ENCODE assay signal across 26 cellular contexts in genomic region chr12:54349031-54349430, GRCh38. TPM values are rescaled to one million over a fixed set of nuclear protein-coding genes. Genes with fewer than 3 reads are reported as not detected.
"Had no signal": no experiment of that assay in that cellular context is flagged by ENCODE, and none has a peak within 500 bp of the region (broad histone marks: within the 10 kb centered on the region; RNA-seq: fewer than 3 reads in every experiment).

No MANE protein-coding gene starts in this region.

- H3K9me3 Mint-ChIP-seq: activated B cell treated with CpG ODN at 0.5 μM for 24 hours; activated CD8-positive, alpha-beta T cell treated with anti-CD3 and anti-CD28 coated beads for 36 hours; activated naive CD4-positive, alpha-beta T cell treated with anti-CD3 and anti-CD28 coated beads, Interleukin-2, amount 50 U/mL, for 24 hours; activated T-helper 2 cell treated with anti-CD3 and anti-CD28 coated beads, Interferon-gamma antibody, Interleukin-2, Interleukin-4, amounts not matched to agents 10 μg/mL and 5 μg/mL and 100 μg/mL, durations not matched to agents 14 hours and 24 hours and 36 hours; nephron; stimulated activated naive CD8-positive, alpha-beta T cell treated with anti-CD3 and anti-CD28 coated beads, Interleukin-15, Interleukin-2, amounts not matched to agents 100 ng/mL and 50 ng/mL, for 24 hours had no signal

- ATAC-seq: activated CD8-positive, alpha-beta T cell treated with anti-CD3 and anti-CD28 coated beads for 36 hours; gastroesophageal sphincter; left lobe of liver; lower lobe of right lung; mucosa of descending colon; right cardiac atrium had no signal

- H3K9me3 ChIP-seq: colonic mucosa, gastroesophageal sphincter, lower lobe of right lung, mucosa of descending colon had no signal

- H3K27ac ChIP-seq: colonic mucosa, gastroesophageal sphincter had no signal

- H3K27me3 ChIP-seq: colonic mucosa, gastroesophageal sphincter had no signal

- H3K4me3 ChIP-seq: colonic mucosa, gastroesophageal sphincter, lower lobe of right lung, mucosa of descending colon had no signal

- DNase-seq: activated B cell treated with CpG ODN at 0.5 μM for 24 hours; activated CD4-positive, alpha-beta T cell treated with anti-CD3 and anti-CD28 coated beads, Interleukin-2, amount 50 U/mL, for 1 hour; activated CD8-positive, alpha-beta T cell treated with anti-CD3 and anti-CD28 coated beads for 36 hours; activated T-cell treated with anti-CD3 and anti-CD28 coated beads, Interleukin-2, amount 50 U/mL, for 48 hours; anterior cingulate cortex; cerebellar nuclear complex; colonic mucosa; effector memory CD4-positive, alpha-beta T cell; erythroblast; hippocampal formation; kidney; lower lobe of right lung; mesendoderm; mucosa of descending colon; posterior cingulate gyrus; right cardiac atrium; stimulated activated CD4-positive, alpha-beta T cell treated with anti-CD3 and anti-CD28 coated beads, Interleukin-4, amount 100 ng/mL, for 1 hour; T-helper 2 cell had no signal

- H3K4me3 Mint-ChIP-seq: activated B cell treated with CpG ODN at 0.5 μM for 24 hours; activated CD8-positive, alpha-beta T cell treated with anti-CD3 and anti-CD28 coated beads for 36 hours; activated naive CD4-positive, alpha-beta T cell treated with anti-CD3 and anti-CD28 coated beads, Interleukin-2, amount 50 U/mL, for 24 hours; nephron; stimulated activated naive CD8-positive, alpha-beta T cell treated with anti-CD3 and anti-CD28 coated beads, Interleukin-15, Interleukin-2, amounts not matched to agents 100 ng/mL and 50 ng/mL, for 24 hours had no signal

- H3K27ac Mint-ChIP-seq: activated B cell treated with CpG ODN at 0.5 μM for 24 hours; activated CD8-positive, alpha-beta T cell treated with anti-CD3 and anti-CD28 coated beads for 36 hours; activated naive CD4-positive, alpha-beta T cell treated with anti-CD3 and anti-CD28 coated beads, Interleukin-2, amount 50 U/mL, for 24 hours; activated T-helper 2 cell treated with anti-CD3 and anti-CD28 coated beads, Interferon-gamma antibody, Interleukin-2, Interleukin-4, amounts not matched to agents 10 μg/mL and 5 μg/mL and 100 μg/mL, durations not matched to agents 14 hours and 24 hours and 36 hours; stimulated activated naive CD8-positive, alpha-beta T cell treated with anti-CD3 and anti-CD28 coated beads, Interleukin-15, Interleukin-2, amounts not matched to agents 100 ng/mL and 50 ng/mL, for 24 hours had no signal

- H3K4me1 ChIP-seq: colonic mucosa had no signal

- H3K27me3 Mint-ChIP-seq: activated B cell treated with CpG ODN at 0.5 μM for 24 hours; activated CD8-positive, alpha-beta T cell treated with anti-CD3 and anti-CD28 coated beads for 36 hours; activated naive CD4-positive, alpha-beta T cell treated with anti-CD3 and anti-CD28 coated beads, Interleukin-2, amount 50 U/mL, for 24 hours; stimulated activated naive CD8-positive, alpha-beta T cell treated with anti-CD3 and anti-CD28 coated beads, Interleukin-15, Interleukin-2, amounts not matched to agents 100 ng/mL and 50 ng/mL, for 24 hours had no signal

RNA-seq across cellular contexts. Expression of gene GPR84, which starts 15.3 kb away (rescaled TPM):
- total RNA-seq: activated B cell treated with CpG ODN at 0.5 μM for 24 hours; activated CD8-positive, alpha-beta T cell treated with anti-CD3 and anti-CD28 coated beads for 36 hours; dermis microvascular lymphatic vessel endothelial cell; left lobe of liver; myocyte had no signal

RNA-seq across cellular contexts. Expression of gene NFE2, which starts 48.2 kb away (rescaled TPM):
- total RNA-seq: activated B cell treated with CpG ODN at 0.5 μM for 24 hours; activated CD8-positive, alpha-beta T cell treated with anti-CD3 and anti-CD28 coated beads for 36 hours; activated T-helper 2 cell treated with anti-CD3 and anti-CD28 coated beads, Interferon-gamma antibody, Interleukin-2, Interleukin-4, amounts not matched to agents 10 μg/mL and 5 μg/mL and 100 μg/mL, durations not matched to agents 14 hours and 24 hours and 36 hours; dermis microvascular lymphatic vessel endothelial cell had no signal
